Comparison of ENCODE assay signal across 1 cellular context in genomic region chr9:120734607-120735006, GRCh38.
TF ChIP-seq lines count a peak whose summit lies in the region.

No MANE protein-coding gene starts in this region.

TF ChIP-seq in K562, 482 proteins besides CTCF, POLR2A, EP300 and RAD21 (continued from another document):
- no peak for TF ChIP-seq POLR2AphosphoS5 (IDR thresholded peaks at IDR 0.05; ENCODE audit: control insufficient read depth, insufficient read depth, low read depth, low read length)
- no peak for TF ChIP-seq CC2D1A (IDR thresholded peaks at IDR 0.05)
- TF ChIP-seq ZNF780A (CRISPR knock-in tag; IDR thresholded peaks at IDR 0.05) = no peak
- no peak for TF ChIP-seq SUPT5H (IDR thresholded peaks at IDR 0.05)
- TF ChIP-seq E2F1 (CRISPR knock-in tag; IDR thresholded peaks at IDR 0.05) = no peak
- no peak for TF ChIP-seq HMGN3 (IDR thresholded peaks at IDR 0.05; ENCODE audit: borderline replicate concordance, extremely low read depth, insufficient read length, low read depth, low read length)
- TF ChIP-seq ZNF699 (CRISPR knock-in tag; IDR thresholded peaks at IDR 0.05; ENCODE audit: insufficient replicate concordance) = no peak
- TF ChIP-seq ZNF3 (CRISPR knock-in tag; IDR thresholded peaks at IDR 0.05) = peak; percentile 86
- no peak for TF ChIP-seq HNRNPLL (IDR thresholded peaks at IDR 0.05; ENCODE audit: low read depth, low read length, poor library complexity, severe bottlenecking)
- TF ChIP-seq CHCHD3 (CRISPR knock-in tag; IDR thresholded peaks at IDR 0.05) = no peak
- TF ChIP-seq PYGO2 (tag; IDR thresholded peaks at IDR 0.05) = no peak
- TF ChIP-seq ZNF589 (CRISPR knock-in tag; IDR thresholded peaks at IDR 0.05; ENCODE audit: low read depth) = no peak
- peak; percentile 21 for TF ChIP-seq RBM25 (IDR thresholded peaks at IDR 0.05; ENCODE audit: low read depth, low read length, severe bottlenecking)
- TF ChIP-seq ZNF655 (CRISPR knock-in tag; IDR thresholded peaks at IDR 0.05) = no peak
- TF ChIP-seq KLF10 (CRISPR knock-in tag; IDR thresholded peaks at IDR 0.05) = no peak
